In genomic region chr3:44068753-44069152, GRCh38 we compare ENCODE assay signal across 18 cellular contexts.
A peak's percentile ranks its signal among the peaks of the same experiment; 100 is the strongest.
DNase-seq lines count a peak whose midpoint lies in the region; ATAC-seq, FAIRE-seq and TF ChIP-seq lines count a peak whose summit lies in the region.
"Had no signal": no experiment of that assay in that cellular context is flagged by ENCODE, and none has a peak within 500 bp of the region (broad histone marks: within the 10 kb centered on the region; RNA-seq: fewer than 3 reads in every experiment).

No MANE protein-coding gene starts in this region.

- DNase-seq in HFFc6 (no peak), RWPE2 (ENCODE audit: low spot score) (no peak), esophagus muscularis mucosa (ENCODE audit: extremely low spot score) (peak; percentile 75), thyroid gland (no peak), small intestine (no peak), G401 (ENCODE audit: low spot score) (no peak)
- DNase-seq: CD8-positive, alpha-beta T cell; COR-L47; DMS153; DMS79 treated with DMSO at 0.1 percent for 48 hours; GDM1; GM23248 had no signal

- no peak for TF ChIP-seq POLR2A in esophagus muscularis mucosa (IDR thresholded peaks at IDR 0.05; ENCODE audit: low read depth)
- no peak for TF ChIP-seq POLR2A in thyroid gland (IDR thresholded peaks at IDR 0.05)

- no peak overlapping the region for H3K4me3 Mint-ChIP-seq in HFFc6
- H3K4me3 Mint-ChIP-seq: CD14-positive monocyte; CD8-positive, alpha-beta T cell; IgD-negative memory B cell had no signal

- peak overlapping the region; percentile 24; the same call in 1 of the 2 replicates for H3K27ac Mint-ChIP-seq in HFFc6
- H3K27ac Mint-ChIP-seq: CD14-positive monocyte; CD8-positive, alpha-beta T cell had no signal

- intact Hi-C loops in esophagus muscularis mucosa (cut with DNase I) (no loop called here), thyroid gland (cut with DNase I) (no loop called here)

- WGBS in esophagus muscularis mucosa = 90% methylated on average over 3 of the region's 3 CpGs
- WGBS in thyroid gland, 2 donors = 87% methylated on average over 3 of the region's 3 CpGs
- 78 to 96% (median 88%) methylated on average over 3 of the region's 3 CpGs for WGBS in small intestine, 3 donors

- H3K27me3 ChIP-seq in RWPE2 (ENCODE audit: insufficient read depth, poor library complexity, severe bottlenecking) = no peaks in the 10 kb centered on the region
- peaks cover 0 to 13% (median 0%) of the 10 kb centered on the region in 4 donors for H3K27me3 ChIP-seq in esophagus muscularis mucosa
- no peaks in the 10 kb centered on the region for H3K27me3 ChIP-seq in thyroid gland
- no peaks in the 10 kb centered on the region for H3K27me3 ChIP-seq in small intestine (ENCODE audit: control insufficient read depth in 2 of 2, insufficient read depth in 2 of 2, low read length in 2 of 2)

- H3K36me3 ChIP-seq in RWPE2 (ENCODE audit: low read depth) (peaks cover 14% of the 10 kb centered on the region; the same call in 1 of the 2 replicates), esophagus muscularis mucosa (no peaks in the 10 kb centered on the region), thyroid gland (no peaks in the 10 kb centered on the region), small intestine (ENCODE audit: control insufficient read depth in 2 of 2, insufficient read depth in 2 of 2, low read length in 2 of 2) (no peaks in the 10 kb centered on the region)

- no peak for TF ChIP-seq CTCF in HFFc6 (IDR thresholded peaks at IDR 0.05)
- TF ChIP-seq CTCF in RWPE2 (IDR thresholded peaks at IDR 0.05; ENCODE audit: poor library complexity, severe bottlenecking) = no peak
- no peak for TF ChIP-seq CTCF in esophagus muscularis mucosa (IDR thresholded peaks at IDR 0.05)
- no peak for TF ChIP-seq CTCF in thyroid gland (IDR thresholded peaks at IDR 0.05)

- in situ Hi-C loops in G401 (cut with HindIII; ENCODE audit: low sequenced_read_pairs) = no loop called here

- H3K4me1 Mint-ChIP-seq in HFFc6 (ENCODE audit: low read depth) = peaks cover 62% of the 10 kb centered on the region
- H3K4me1 Mint-ChIP-seq: CD14-positive monocyte had no signal

- ATAC-seq in RWPE2 (ENCODE audit: low read depth) (no peak), HG03432 (IDR thresholded peaks at IDR 0.05; ENCODE audit: unreplicated experiment) (no peak)
- ATAC-seq: A549; CD8-positive, alpha-beta T cell had no signal

- FAIRE-seq in small intestine (lab: Jason Lieb, UNC) = no peak
- FAIRE-seq: A549, D721Med, H54 had no signal

- 0 out of 2 replicates have a peak, but pooled peaks cover 2% of the 10 kb centered on the region for H3K27me3 Mint-ChIP-seq in HFFc6 (ENCODE audit: insufficient read depth)
- H3K27me3 Mint-ChIP-seq: IgD-negative memory B cell had no signal

- no peak for TF ChIP-seq EP300 in esophagus muscularis mucosa (IDR thresholded peaks at IDR 0.05)

- no peaks in the 10 kb centered on the region for H3K9me3 ChIP-seq in RWPE2 (ENCODE audit: severe bottlenecking)
- H3K9me3 ChIP-seq in esophagus muscularis mucosa = no peaks in the 10 kb centered on the region
- no peaks in the 10 kb centered on the region for H3K9me3 ChIP-seq in thyroid gland
- H3K9me3 ChIP-seq in small intestine (ENCODE audit: control insufficient read depth, low read depth) = no peaks in the 10 kb centered on the region
- H3K9me3 ChIP-seq: A549 had no signal

- H3K4me3 ChIP-seq in RWPE2 (ENCODE audit: severe bottlenecking) = no peak overlapping the region
- H3K4me3 ChIP-seq in esophagus muscularis mucosa = no peak overlapping the region
- H3K4me3 ChIP-seq in thyroid gland (replicated peaks in 1 of 3) = no peak overlapping the region
- no peak overlapping the region for H3K4me3 ChIP-seq in small intestine (ENCODE audit: low read depth in 1 of 2, low read length in 2 of 2)
- H3K4me3 ChIP-seq: A549, GM23248 had no signal

- 0 out of 2 replicates have a peak, but pooled peaks cover 4% of the 10 kb centered on the region for H3K36me3 Mint-ChIP-seq in HFFc6 (ENCODE audit: low read depth)
- H3K36me3 Mint-ChIP-seq: CD14-positive monocyte; CD8-positive, alpha-beta T cell; IgD-negative memory B cell had no signal

- H3K4me1 ChIP-seq in RWPE2 (ENCODE audit: insufficient read depth, poor library complexity, severe bottlenecking) = peaks cover 17% of the 10 kb centered on the region
- peaks cover 0 to 4% (median 0%) of the 10 kb centered on the region in 4 donors for H3K4me1 ChIP-seq in esophagus muscularis mucosa
- peaks cover 62 to 82% of the 10 kb centered on the region in 2 donors for H3K4me1 ChIP-seq in thyroid gland
- no peaks in the 10 kb centered on the region for H3K4me1 ChIP-seq in small intestine (ENCODE audit: control insufficient read depth in 2 of 2, insufficient read depth in 1 of 2, low read depth in 1 of 2, low read length in 1 of 2)

- H3K27ac ChIP-seq in RWPE2 (ENCODE audit: poor library complexity, severe bottlenecking) (peak overlapping the region; percentile 18), esophagus muscularis mucosa (replicated peaks in 1 of 4) (no peak overlapping the region), thyroid gland (peak overlapping the region in 2 of 3 donors; percentile 71 to 79), small intestine (ENCODE audit: low read depth in 1 of 2, low read length in 1 of 2) (no peak overlapping the region)
- H3K27ac ChIP-seq: A549, GM23248 had no signal

- H3K9me3 Mint-ChIP-seq in HFFc6 = no peaks in the 10 kb centered on the region
- H3K9me3 Mint-ChIP-seq: CD8-positive, alpha-beta T cell; IgD-negative memory B cell had no signal

Comparison
In these comparisons a context has a peak if more than half of its experiments do, and no peak if none do; other contexts are left out.
1. H3K27ac ChIP-seq: peak in RWPE2 (single experiment) and thyroid gland (2 of 3); none in esophagus muscularis mucosa (0 of 4) and small intestine (0 of 2).